25 cellular contexts compared by ENCODE assay signal in genomic region chr16:67451061-67451703, GRCh38. TPM values are rescaled to one million over a fixed set of nuclear protein-coding genes. Genes with fewer than 3 reads are reported as not detected.
DNase-seq lines count a peak whose midpoint lies in the region; ATAC-seq and TF ChIP-seq lines count a peak whose summit lies in the region.
"Had no signal": no experiment of that assay in that cellular context is flagged by ENCODE, and none has a peak within 500 bp of the region (broad histone marks: within the 10 kb centered on the region; RNA-seq: fewer than 3 reads in every experiment).

No MANE protein-coding gene starts in this region.

- H4K20me1 ChIP-seq in neural progenitor cell (ENCODE audit: low read depth), result peaks cover 19% of the 10 kb centered on the region

- no peaks in the 10 kb centered on the region for H3K27me3 ChIP-seq in neural progenitor cell
- H3K27me3 ChIP-seq in uterus, result no peaks in the 10 kb centered on the region

- no peaks in the 10 kb centered on the region for H3K4me1 ChIP-seq in neural progenitor cell
- peaks cover 13 to 26% of the 10 kb centered on the region in 2 donors for H3K4me1 ChIP-seq in uterus

- no peak for TF ChIP-seq CTCF in neural progenitor cell (IDR thresholded peaks at IDR 0.05)
- no peak for TF ChIP-seq CTCF in uterus (IDR thresholded peaks at IDR 0.05)

- no peak overlapping the region for H3K4me2 ChIP-seq in neural progenitor cell
- H3K4me2 ChIP-seq: PC-9, SK-N-SH had no signal

- no peaks in the 10 kb centered on the region for H3K9me3 Mint-ChIP-seq in neural progenitor cell
- H3K9me3 Mint-ChIP-seq: CD8-positive, alpha-beta memory T cell; IgD-negative memory B cell; naive thymus-derived CD8-positive, alpha-beta T cell had no signal

- H3K27ac Mint-ChIP-seq in neural progenitor cell, result peak overlapping the region; percentile 79

- H3F3A ChIP-seq in neural progenitor cell (ENCODE audit: low read depth), result no peaks in the 10 kb centered on the region

- peaks cover 29% of the 10 kb centered on the region for H3K4me1 Mint-ChIP-seq in neural progenitor cell

- H3K9me3 ChIP-seq in neural progenitor cell (ENCODE audit: low read depth), result no peaks in the 10 kb centered on the region
- no peaks in the 10 kb centered on the region for H3K9me3 ChIP-seq in uterus
- H3K9me3 ChIP-seq: SK-N-SH had no signal

- DNase-seq in Right ventricle myocardium superior, result peak; percentile 68
- no peak for DNase-seq in cardiac septum (ENCODE audit: low spot score)
- DNase-seq in left ventricle myocardium superior, result peak; percentile 71
- no peak for DNase-seq in neural progenitor cell (ENCODE audit: low spot score)
- DNase-seq in uterus, result peak in 1 of 2 donors; percentile 71
- DNase-seq in NOMO-1 treated with DMSO at 0.1 percent for 48 hours (lab: John Stamatoyannopoulos, UW; ENCODE audit: unreplicated experiment), result no peak
- no peak for DNase-seq in middle frontal gyrus (ENCODE audit: extremely low spot score, low spot score)
- DNase-seq: activated CD4-positive, CD25-positive, alpha-beta regulatory T cell treated with anti-CD3 and anti-CD28 coated beads, Interleukin-2, amount 50 U/mL, for 72 hours; CD8-positive, alpha-beta memory T cell; central memory CD4-positive, alpha-beta T cell; DMS79 treated with DMSO at 0.1 percent for 48 hours; naive thymus-derived CD8-positive, alpha-beta T cell; NCI-H1694; NCI-H226; posterior cingulate gyrus; SK-N-SH; stimulated activated CD4-positive, alpha-beta T cell treated with anti-CD3 and anti-CD28 coated beads, Interleukin-4, amount 100 ng/mL, for 4 hours; T1000 had no signal

- H3K27me3 Mint-ChIP-seq in neural progenitor cell (ENCODE audit: insufficient read depth, low read depth), result no peaks in the 10 kb centered on the region
- H3K27me3 Mint-ChIP-seq: CD8-positive, alpha-beta memory T cell; IgD-negative memory B cell; naive thymus-derived CD8-positive, alpha-beta T cell had no signal

- ATAC-seq in Right ventricle myocardium superior (ENCODE audit: poor library complexity) (peak; percentile 8), left ventricle myocardium superior (no peak), GM18519 (IDR thresholded peaks at IDR 0.05; ENCODE audit: low FRiP score, unreplicated experiment) (no peak)
- ATAC-seq: left lobe of liver; naive thymus-derived CD8-positive, alpha-beta T cell had no signal

- no peak overlapping the region for H3K4me3 ChIP-seq in neural progenitor cell
- no peak overlapping the region for H3K4me3 ChIP-seq in uterus
- H3K4me3 ChIP-seq: PC-9 had no signal

- no peaks in the 10 kb centered on the region for H3K79me2 ChIP-seq in neural progenitor cell (ENCODE audit: low read depth)

- no peak for TF ChIP-seq POLR2A in uterus (IDR thresholded peaks at IDR 0.05)

- H3K27ac ChIP-seq in neural progenitor cell (no peak overlapping the region), uterus (peak overlapping the region; percentile 6 to 24)
- H3K27ac ChIP-seq: HL-60 had no signal

- intact Hi-C loops in Right ventricle myocardium superior (cut with DNase I), result no loop called here
- intact Hi-C loops in cardiac septum (cut with DNase I), result no loop called here
- intact Hi-C loops in left ventricle myocardium superior (cut with micrococcal nuclease), result no loop called here
- intact Hi-C loops in uterus (cut with DNase I; ENCODE audit: low total_unique reads), result no loop called here

- H2AFZ ChIP-seq in neural progenitor cell (replicated peaks), result no peak overlapping the region
- H2AFZ ChIP-seq: PC-9 had no signal

- H3K36me3 Mint-ChIP-seq in neural progenitor cell, result peaks cover 16% of the 10 kb centered on the region

- peak overlapping the region; percentile 52 for H3K4me3 Mint-ChIP-seq in neural progenitor cell
- H3K4me3 Mint-ChIP-seq: CD8-positive, alpha-beta memory T cell; naive thymus-derived CD8-positive, alpha-beta T cell had no signal

- no peak overlapping the region for H3K9ac ChIP-seq in neural progenitor cell
- H3K9ac ChIP-seq: SK-N-SH had no signal

- H3K36me3 ChIP-seq in neural progenitor cell (no peaks in the 10 kb centered on the region), uterus (no peaks in the 10 kb centered on the region)

RNA-seq across cellular contexts. Expression of gene HSD11B2, which starts 20.3 kb away (rescaled TPM):
- 0.89 TPM for total RNA-seq in Right ventricle myocardium superior
- total RNA-seq in cardiac septum, result 0.27 TPM
- total RNA-seq in left ventricle myocardium superior, result 0.89 TPM
- 1.6 TPM in 1 of 2 replicates, not detected in the other for total RNA-seq in neural progenitor cell (ENCODE audit: low replicate concordance)
- total RNA-seq in uterus, result 10 to 100 TPM in 2 of 4 donors, 1 to 10 TPM in 2; 1.2 to 82.1 (median 9.7) TPM
- total RNA-seq: naive thymus-derived CD8-positive, alpha-beta T cell had no signal

RNA-seq across cellular contexts. Expression of gene ATP6V0D1, which starts 29.8 kb away (rescaled TPM):
- total RNA-seq in Right ventricle myocardium superior (59.9 TPM), cardiac septum (58.8 TPM), left ventricle myocardium superior (66.6 TPM), neural progenitor cell (ENCODE audit: low replicate concordance) (29.7 and 42.0 TPM in 2 replicates), uterus (100 to 1,000 TPM in 2 of 4 donors, 10 to 100 TPM in 2; 67.4 to 243 (median 100) TPM)

RNA-seq across cellular contexts. Expression of gene AGRP, which starts 32.2 kb away (rescaled TPM):
- total RNA-seq in Right ventricle myocardium superior (not detected), cardiac septum (not detected), left ventricle myocardium superior (not detected), neural progenitor cell (ENCODE audit: low replicate concordance) (not detected in 2 replicates), uterus (not detected)
- total RNA-seq: CD8-positive, alpha-beta memory T cell; left lobe of liver; naive thymus-derived CD8-positive, alpha-beta T cell; PC-9; subcutaneous adipose tissue had no signal

RNA-seq across cellular contexts. Expression of gene ZDHHC1, which starts 34.9 kb away (rescaled TPM):
- total RNA-seq in Right ventricle myocardium superior (3.4 TPM), cardiac septum (4.6 TPM), left ventricle myocardium superior (3.5 TPM), neural progenitor cell (ENCODE audit: low replicate concordance) (1.5 and 2.2 TPM in 2 replicates), uterus (10 to 100 TPM; 14.7 to 30.6 (median 25.6) TPM)

RNA-seq across cellular contexts. Expression of gene TPPP3, which starts 57.9 kb away (rescaled TPM):
- 8.9 TPM for total RNA-seq in Right ventricle myocardium superior
- total RNA-seq in cardiac septum, result 9.6 TPM
- 8.9 TPM for total RNA-seq in left ventricle myocardium superior
- 0.96 TPM in 1 of 2 replicates, not detected in the other for total RNA-seq in neural progenitor cell (ENCODE audit: low replicate concordance)
- total RNA-seq in uterus, result 10 to 100 TPM; 13.4 to 26.6 (median 16.2) TPM
- total RNA-seq: activated CD8-positive, alpha-beta memory T cell treated with anti-CD3 and anti-CD28 coated beads for 36 hours; CD8-positive, alpha-beta memory T cell; naive thymus-derived CD8-positive, alpha-beta T cell had no signal

Comparison
In these comparisons a context has a peak if more than half of its experiments do, and no peak if none do; other contexts are left out.
1. DNase-seq: peak in Right ventricle myocardium superior (single experiment) and left ventricle myocardium superior (single experiment); none in cardiac septum (single experiment), neural progenitor cell (single experiment), NOMO-1 treated with DMSO at 0.1 percent for 48 hours (single experiment) and middle frontal gyrus (single experiment).